Comparison of ENCODE assay signal across 18 cellular contexts in the genomic region with DNA sequence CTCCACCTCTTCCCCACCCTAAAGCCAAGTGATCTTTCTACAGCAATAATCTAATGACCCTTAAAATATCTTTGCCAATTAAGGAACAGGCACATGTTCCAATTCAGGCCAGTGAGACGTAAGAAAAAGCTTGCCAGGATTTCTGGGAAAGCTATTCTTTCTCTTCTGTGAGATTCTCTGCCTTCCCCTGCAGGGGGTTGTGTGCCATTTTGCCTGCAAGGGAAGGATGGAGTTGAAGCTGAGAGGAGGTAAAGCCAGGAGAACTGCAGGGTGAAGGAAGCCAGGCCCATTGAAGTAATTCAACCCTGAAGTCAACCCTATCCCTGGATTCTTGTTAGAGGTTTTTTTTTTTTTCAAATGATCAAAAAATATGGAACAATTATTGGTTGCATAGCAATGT. TPM values are rescaled to one million over a fixed set of nuclear protein-coding genes. Genes with fewer than 3 reads are reported as not detected.
DNase-seq lines count a peak whose midpoint lies in the region; ATAC-seq and TF ChIP-seq lines count a peak whose summit lies in the region.
"Had no signal": no experiment of that assay in that cellular context is flagged by ENCODE, and none has a peak within 500 bp of the region (broad histone marks: within the 10 kb centered on the region; RNA-seq: fewer than 3 reads in every experiment).

No MANE protein-coding gene starts in this region.

- H3K4me1 ChIP-seq in H9 (ENCODE audit: insufficient read depth, low read length) (peaks cover 2% of the 10 kb centered on the region; the same call in 1 of the 2 replicates), HUES6 (ENCODE audit: control insufficient read depth, insufficient read depth, low read length) (peaks cover 21% of the 10 kb centered on the region), endodermal cell (ENCODE audit: control insufficient read depth, insufficient read depth, low read length) (no peaks in the 10 kb centered on the region), neuronal stem cell (ENCODE audit: control insufficient read depth in 2 of 2, insufficient read depth in 1 of 2, low read depth in 1 of 2, low read length in 2 of 2) (peaks cover 0 to 9% of the 10 kb centered on the region in 2 donors)
- H3K4me1 ChIP-seq: Caco-2 had no signal

- H3K4me2 ChIP-seq in H9 (ENCODE audit: insufficient read depth, insufficient read length, low read length) (no peak overlapping the region), neuronal stem cell (ENCODE audit: insufficient read depth, low read length, poor library complexity, severe bottlenecking) (no peak overlapping the region)

- H3K27me3 Mint-ChIP-seq in H9 (ENCODE audit: low read depth) (peaks cover 41% of the 10 kb centered on the region), endodermal cell (ENCODE audit: insufficient read depth) (peaks cover 73% of the 10 kb centered on the region)

- H3K9me3 ChIP-seq in H9 (ENCODE audit: control insufficient read depth, low read depth, low read length) (no peaks in the 10 kb centered on the region), HUES6 (ENCODE audit: control insufficient read depth, insufficient read depth, low read depth, low read length) (no peaks in the 10 kb centered on the region), endodermal cell (ENCODE audit: control insufficient read depth, low read length) (no peaks in the 10 kb centered on the region), neuronal stem cell (replicated peaks in 1 of 2; ENCODE audit: control insufficient read depth in 2 of 2, insufficient read depth in 1 of 2, low read depth in 1 of 2, low read length in 2 of 2) (peaks cover 0 to 1% of the 10 kb centered on the region in 2 donors)
- H3K9me3 ChIP-seq: Caco-2 had no signal

- H3K23me2 ChIP-seq in H9 (ENCODE audit: insufficient read length, low read depth, low read length, poor library complexity, severe bottlenecking): no peaks in the 10 kb centered on the region

- H2BK12ac ChIP-seq in H9 (ENCODE audit: insufficient read length, low read depth, low read length) (no peak overlapping the region), neuronal stem cell (ENCODE audit: low read length) (no peak overlapping the region)

- H3T11ph ChIP-seq in H9 (ENCODE audit: low read length): peak overlapping the region; percentile 37

- no peak overlapping the region for H4K5ac ChIP-seq in H9 (ENCODE audit: insufficient read length, low read depth, low read length)

- H3K9ac ChIP-seq in H9 (ENCODE audit: extremely low read depth, insufficient read length, low read length) (no peak overlapping the region), HUES6 (ENCODE audit: low read length) (no peak overlapping the region), endodermal cell (ENCODE audit: extremely low read depth, low read length, poor library complexity, severe bottlenecking) (no peak overlapping the region), neuronal stem cell (ENCODE audit: low read depth, low read length, poor library complexity) (no peak overlapping the region)
- H3K9ac ChIP-seq: GM23248 had no signal

- no peaks in the 10 kb centered on the region for H3K79me2 ChIP-seq in H9 (ENCODE audit: insufficient read depth, low read length)

- no peak overlapping the region for H2BK5ac ChIP-seq in H9 (ENCODE audit: insufficient read length, low read length)
- H2BK5ac ChIP-seq in neuronal stem cell (ENCODE audit: low read length): no peak overlapping the region

- H4K20me1 ChIP-seq in H9 (ENCODE audit: control insufficient read depth, insufficient read depth, insufficient read length): no peaks in the 10 kb centered on the region

- TF ChIP-seq CTCF in H9 (conservative IDR thresholded peaks at IDR 0.05): no peak; the same call in 2 of the 3 replicates
- no peak for TF ChIP-seq CTCF in endodermal cell (conservative IDR thresholded peaks at IDR 0.05)

- H3K27me3 ChIP-seq in H9 (ENCODE audit: insufficient read depth, low read length) (no peaks in the 10 kb centered on the region), HUES6 (ENCODE audit: control insufficient read depth, insufficient read depth, low read length) (peaks cover 54% of the 10 kb centered on the region), endodermal cell (ENCODE audit: control insufficient read depth, insufficient read depth, low read length, poor library complexity, severe bottlenecking) (peaks cover 21% of the 10 kb centered on the region), neuronal stem cell (ENCODE audit: control insufficient read depth in 3 of 3, insufficient read depth in 3 of 3, low read depth in 1 of 3, low read length in 3 of 3) (peaks cover 0 to 33% (median 0%) of the 10 kb centered on the region in 3 experiments)

- no peak overlapping the region for H3K23ac ChIP-seq in H9 (ENCODE audit: insufficient read length, low read depth, low read length)
- no peak overlapping the region for H3K23ac ChIP-seq in neuronal stem cell (ENCODE audit: low read depth, low read length, poor library complexity)

- H3K79me1 ChIP-seq in H9 (ENCODE audit: insufficient read depth, low read depth, low read length, poor library complexity, severe bottlenecking): no peaks in the 10 kb centered on the region
- H3K79me1 ChIP-seq in neuronal stem cell (ENCODE audit: low read depth, low read length): no peaks in the 10 kb centered on the region

- DNase-seq in H9 (no peak), endodermal cell (peak; percentile 70), neuronal stem cell (ENCODE audit: low spot score) (no peak), COR-L47 (lab: John Stamatoyannopoulos, UW) (no peak), Kasumi-1 (lab: John Stamatoyannopoulos, UW) (no peak)
- no peak for DNase-seq in activated CD8-positive, alpha-beta memory T cell treated with anti-CD3 and anti-CD28 coated beads for 24 hours
- DNase-seq: C1 segment of cervical spinal cord; Caco-2; CD4-positive, alpha-beta memory T cell; DMS153; DND-41; GM23248; HCEC 1CT had no signal

- H2AFZ ChIP-seq in H9 (ENCODE audit: low read length) (no peak overlapping the region), neuronal stem cell (ENCODE audit: low read length) (peak overlapping the region; percentile 5)
- H2AFZ ChIP-seq: GM23248 had no signal

- no peak overlapping the region for H3K27ac ChIP-seq in H9 (ENCODE audit: insufficient read length, low read depth, low read length)
- no peak overlapping the region for H3K27ac ChIP-seq in HUES6 (ENCODE audit: low read depth, low read length)
- H3K27ac ChIP-seq in endodermal cell (ENCODE audit: low read depth, low read length): no peak overlapping the region
- H3K27ac ChIP-seq in neuronal stem cell (replicated peaks; ENCODE audit: low read length): no peak overlapping the region
- H3K27ac ChIP-seq: GM23248 had no signal

- H3K9me3 Mint-ChIP-seq in H9 (no peaks in the 10 kb centered on the region), endodermal cell (no peaks in the 10 kb centered on the region)
- H3K9me3 Mint-ChIP-seq: CD4-positive, alpha-beta memory T cell had no signal

- H3K27ac Mint-ChIP-seq in H9: peak overlapping the region in 1 of 3 experiments; percentile 67; a peak in 2 of 7 replicates
- H3K27ac Mint-ChIP-seq in endodermal cell: no peak overlapping the region
- H3K27ac Mint-ChIP-seq: CD4-positive, alpha-beta memory T cell had no signal

- H3K18ac ChIP-seq in H9 (ENCODE audit: insufficient read length, low read depth, low read length): peak overlapping the region; percentile 54
- no peak overlapping the region for H3K18ac ChIP-seq in neuronal stem cell (ENCODE audit: low read length)

- no CpG with 5 or more reads among the region's 1 CpG for WGBS in H9 (ENCODE audit: extremely low coverage, insufficient read length, low lambda C conversion rate)
- WGBS in endodermal cell (ENCODE audit: insufficient coverage in 1 of 2, insufficient read length in 1 of 2), 2 experiments: 75 to 78% methylated on average over 1 of the region's 1 CpG
- WGBS in neuronal stem cell (ENCODE audit: extremely low coverage in 2 of 2, insufficient read length in 2 of 2, insufficient replicate concordance in 1 of 2), 2 donors: no CpG with 5 or more reads among the region's 1 CpG

- no peak overlapping the region for H2BK20ac ChIP-seq in H9 (ENCODE audit: low read depth, low read length, poor library complexity, severe bottlenecking)

- no peak overlapping the region for H2BK120ac ChIP-seq in H9 (ENCODE audit: low read depth, low read length, poor library complexity, severe bottlenecking)
- H2BK120ac ChIP-seq in neuronal stem cell (ENCODE audit: low read depth, low read length): no peak overlapping the region

- H4K8ac ChIP-seq in H9 (replicated peaks; ENCODE audit: insufficient read length, low read depth, low read length) (no peak overlapping the region), neuronal stem cell (ENCODE audit: low read depth, low read length) (no peak overlapping the region)

- no peaks in the 10 kb centered on the region for H3K36me3 ChIP-seq in HUES6 (ENCODE audit: control insufficient read depth, insufficient read depth, low read length)
- no peaks in the 10 kb centered on the region for H3K36me3 ChIP-seq in endodermal cell (ENCODE audit: control insufficient read depth, insufficient read depth, low read length)
- no peaks in the 10 kb centered on the region for H3K36me3 ChIP-seq in neuronal stem cell (replicated peaks in 1 of 2; ENCODE audit: control insufficient read depth in 2 of 2, insufficient read depth in 2 of 2, low read length in 2 of 2)

- no peak overlapping the region for H3K56ac ChIP-seq in H9 (ENCODE audit: insufficient read length, low read depth, low read length)

- H2AK5ac ChIP-seq in H9 (ENCODE audit: insufficient read length, low read length) (no peak overlapping the region), neuronal stem cell (ENCODE audit: low read depth, low read length) (no peak overlapping the region)

- H3K4me1 Mint-ChIP-seq in H9: peaks cover 16 to 22% of the 10 kb centered on the region in 2 experiments
- H3K4me1 Mint-ChIP-seq in endodermal cell: peaks cover 12% of the 10 kb centered on the region

- H3K4me3 ChIP-seq in HUES6 (ENCODE audit: low read depth, low read length) (peak overlapping the region; percentile 16; the same call in 1 of the 2 replicates), endodermal cell (ENCODE audit: low read length) (no peak overlapping the region), neuronal stem cell (ENCODE audit: low read length in 2 of 2) (no peak overlapping the region)
- H3K4me3 ChIP-seq: GM23248 had no signal

- ATAC-seq in HG03159 (IDR thresholded peaks at IDR 0.05; ENCODE audit: unreplicated experiment): no peak

- H3K4ac ChIP-seq in H9 (ENCODE audit: low read depth, low read length): no peak overlapping the region
- no peak overlapping the region for H3K4ac ChIP-seq in neuronal stem cell (ENCODE audit: low read length)

- H4K91ac ChIP-seq in H9 (ENCODE audit: insufficient read length, low read depth, low read length) (no peak overlapping the region), neuronal stem cell (ENCODE audit: low read depth, low read length, poor library complexity) (no peak overlapping the region)

- H3K4me3 Mint-ChIP-seq in H9 (peak overlapping the region in 1 of 2 experiments; percentile 43; a peak in 1 of 5 replicates), endodermal cell (no peak overlapping the region)
- H3K4me3 Mint-ChIP-seq: CD4-positive, alpha-beta memory T cell had no signal

- H2BK15ac ChIP-seq in H9 (ENCODE audit: low read depth, low read length) (no peak overlapping the region), neuronal stem cell (ENCODE audit: low read length) (no peak overlapping the region)

- H3K14ac ChIP-seq in H9 (ENCODE audit: insufficient read depth, low read length): no peak overlapping the region
- H3K14ac ChIP-seq in neuronal stem cell (ENCODE audit: low read length): no peak overlapping the region

- H3K36me3 Mint-ChIP-seq in H9 (ENCODE audit: insufficient read depth in 1 of 3, low read depth in 3 of 3) (no peaks in the 10 kb centered on the region), endodermal cell (ENCODE audit: low read depth) (no peaks in the 10 kb centered on the region)
- H3K36me3 Mint-ChIP-seq: CD4-positive, alpha-beta memory T cell had no signal

RNA-seq across cellular contexts. Expression of gene LPO, which starts 9.0 kb away (rescaled TPM):
- total RNA-seq in H9 (2021): 0.11 and 0.17 TPM in 2 replicates
- total RNA-seq in endodermal cell: not detected
- not detected for polyA plus RNA-seq in endodermal cell (2013, experiment 1 of 2)
- not detected for polyA plus RNA-seq in endodermal cell (2013, experiment 2 of 2)
- 0.03 TPM for polyA plus RNA-seq in neuronal stem cell (2013, experiment 1 of 2)
- 0.04 TPM for polyA plus RNA-seq in neuronal stem cell (2013, experiment 2 of 2)
- total RNA-seq: A172; CD4-positive, alpha-beta memory T cell; GM23248 had no signal
- polyA plus RNA-seq: CD4-positive, alpha-beta memory T cell had no signal

RNA-seq across cellular contexts. Expression of gene MKS1, which starts 10.3 kb away (rescaled TPM):
- total RNA-seq in H9 (2021): 21.3 and 24.8 TPM in 2 replicates
- total RNA-seq in endodermal cell: 10 to 100 TPM; 31.8 to 32.2 TPM
- polyA plus RNA-seq in endodermal cell (2013, experiment 1 of 2): 36.8 TPM
- polyA plus RNA-seq in endodermal cell (2013, experiment 2 of 2): 30.9 TPM
- 13.6 TPM for polyA plus RNA-seq in neuronal stem cell (2013, experiment 1 of 2)
- polyA plus RNA-seq in neuronal stem cell (2013, experiment 2 of 2): 14.3 TPM

RNA-seq across cellular contexts. Expression of gene EPX, which starts 36.9 kb away (rescaled TPM):
- total RNA-seq in H9 (2021): not detected in 2 replicates
- total RNA-seq in endodermal cell: not detected
- polyA plus RNA-seq in endodermal cell (2013, experiment 1 of 2): not detected
- polyA plus RNA-seq in endodermal cell (2013, experiment 2 of 2): not detected
- polyA plus RNA-seq in neuronal stem cell (2013, experiment 1 of 2): not detected
- not detected for polyA plus RNA-seq in neuronal stem cell (2013, experiment 2 of 2)
- total RNA-seq: A172; A673; Caco-2; CD4-positive, alpha-beta memory T cell; GM23248 had no signal
- polyA plus RNA-seq: BJ; CD4-positive, alpha-beta memory T cell; GM23248 had no signal

RNA-seq across cellular contexts. Expression of gene MPO, which starts 51.4 kb away (rescaled TPM):
- total RNA-seq in H9 (2021) (not detected in 2 replicates), endodermal cell (not detected)
- not detected for polyA plus RNA-seq in endodermal cell (2013, experiment 1 of 2)
- not detected for polyA plus RNA-seq in endodermal cell (2013, experiment 2 of 2)
- 0.01 TPM for polyA plus RNA-seq in neuronal stem cell (2013, experiment 1 of 2)
- not detected for polyA plus RNA-seq in neuronal stem cell (2013, experiment 2 of 2)
- total RNA-seq: A172; A673; CD4-positive, alpha-beta memory T cell; GM23248 had no signal
- polyA plus RNA-seq: BJ; CD4-positive, alpha-beta memory T cell; GM23248 had no signal
